Comparison of ENCODE assay signal across 1 cellular context in genomic region chr14:102540310-102541028, GRCh38.
TF ChIP-seq lines count a peak whose summit lies in the region.

No MANE protein-coding gene starts in this region.

TF ChIP-seq in K562, 482 proteins besides CTCF, POLR2A, EP300 and RAD21 (continued from another document):
- TF ChIP-seq MGA (IDR thresholded peaks at IDR 0.05) = peak; percentile 61; the same call in 1 of the 2 replicates
- peak; percentile 41; the same call in 1 of the 2 replicates for TF ChIP-seq MAX (CRISPR knock-in tag; IDR thresholded peaks at IDR 0.05)
- TF ChIP-seq NFIC (IDR thresholded peaks at IDR 0.05) = 0 out of 2 replicates have a peak, but pooled peaks have one; percentile 29
- TF ChIP-seq, protein P1, sequence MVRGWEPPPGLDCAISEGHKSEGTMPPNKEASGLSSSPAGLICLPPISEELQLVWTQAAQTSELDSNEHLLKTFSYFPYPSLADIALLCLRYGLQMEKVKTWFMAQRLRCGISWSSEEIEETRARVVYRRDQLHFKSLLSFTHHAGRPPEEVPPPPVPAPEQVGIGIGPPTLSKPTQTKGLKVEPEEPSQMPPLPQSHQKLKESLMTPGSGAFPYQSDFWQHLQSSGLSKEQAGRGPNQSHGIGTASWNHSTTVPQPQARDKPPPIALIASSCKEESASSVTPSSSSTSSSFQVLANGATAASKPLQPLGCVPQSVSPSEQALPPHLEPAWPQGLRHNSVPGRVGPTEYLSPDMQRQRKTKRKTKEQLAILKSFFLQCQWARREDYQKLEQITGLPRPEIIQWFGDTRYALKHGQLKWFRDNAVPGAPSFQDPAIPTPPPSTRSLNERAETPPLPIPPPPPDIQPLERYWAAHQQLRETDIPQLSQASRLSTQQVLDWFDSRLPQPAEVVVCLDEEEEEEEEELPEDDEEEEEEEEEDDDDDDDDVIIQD (CRISPR knock-in tag; IDR thresholded peaks at IDR 0.05) = no peak
- TF ChIP-seq RBFOX2 (IDR thresholded peaks at IDR 0.05; ENCODE audit: low read depth, low read length) = peak; percentile 30; the same call in 1 of the 2 replicates
- peak; percentile 21; the same call in 1 of the 2 replicates for TF ChIP-seq ZBTB33 (CRISPR knock-in tag; IDR thresholded peaks at IDR 0.05)
- TF ChIP-seq NCOA6 (IDR thresholded peaks at IDR 0.05) = no peak
- TF ChIP-seq, protein P2, sequence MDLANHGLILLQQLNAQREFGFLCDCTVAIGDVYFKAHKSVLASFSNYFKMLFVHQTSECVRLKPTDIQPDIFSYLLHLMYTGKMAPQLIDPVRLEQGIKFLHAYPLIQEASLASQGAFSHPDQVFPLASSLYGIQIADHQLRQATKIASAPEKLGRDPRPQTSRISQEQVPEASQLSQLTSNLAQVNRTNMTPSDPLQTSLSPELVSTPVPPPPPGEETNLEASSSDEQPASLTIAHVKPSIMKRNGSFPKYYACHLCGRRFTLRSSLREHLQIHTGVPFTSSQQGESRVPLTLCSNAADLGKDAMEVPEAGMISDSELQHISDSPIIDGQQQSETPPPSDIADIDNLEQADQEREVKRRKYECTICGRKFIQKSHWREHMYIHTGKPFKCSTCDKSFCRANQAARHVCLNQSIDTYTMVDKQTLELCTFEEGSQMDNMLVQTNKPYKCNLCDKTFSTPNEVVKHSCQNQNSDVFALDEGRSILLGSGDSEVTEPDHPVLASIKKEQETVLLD (IDR thresholded peaks at IDR 0.05) = peak; percentile 7; the same call in 1 of the 2 replicates
- TF ChIP-seq MEF2A (IDR thresholded peaks at IDR 0.05; ENCODE audit: control insufficient read depth, low read depth, low read length) = no peak
- 0 out of 4 replicates have a peak, but pooled peaks of 1 of the 2 experiments have one; percentile 9 for TF ChIP-seq NRF1 (conservative IDR thresholded peaks at IDR 0.05 in 1 of 2, IDR thresholded peaks at IDR 0.05 in 1 of 2)
- no peak for TF ChIP-seq MED1 (CRISPR knock-in tag; IDR thresholded peaks at IDR 0.05; ENCODE audit: borderline replicate concordance)
- no peak for TF ChIP-seq MIER1 (IDR thresholded peaks at IDR 0.05; ENCODE audit: low read depth)
- peak; percentile 18; the same call in 1 of the 2 replicates for TF ChIP-seq L3MBTL2 (IDR thresholded peaks at IDR 0.05)
- 0 out of 2 replicates have a peak, but pooled peaks have one; percentile 9 for TF ChIP-seq TFAP4 (CRISPR knock-in tag; IDR thresholded peaks at IDR 0.05; ENCODE audit: borderline replicate concordance)
- TF ChIP-seq RB1 (IDR thresholded peaks at IDR 0.05; ENCODE audit: low read depth) = no peak
- 0 out of 2 replicates have a peak, but pooled peaks have one; percentile 6 for TF ChIP-seq ZFX (CRISPR knock-in tag; IDR thresholded peaks at IDR 0.05)
TF ChIP-seq in K562: peak in this region for 11.
